ENCODE assay signal across 8 cellular contexts in the genomic region with DNA sequence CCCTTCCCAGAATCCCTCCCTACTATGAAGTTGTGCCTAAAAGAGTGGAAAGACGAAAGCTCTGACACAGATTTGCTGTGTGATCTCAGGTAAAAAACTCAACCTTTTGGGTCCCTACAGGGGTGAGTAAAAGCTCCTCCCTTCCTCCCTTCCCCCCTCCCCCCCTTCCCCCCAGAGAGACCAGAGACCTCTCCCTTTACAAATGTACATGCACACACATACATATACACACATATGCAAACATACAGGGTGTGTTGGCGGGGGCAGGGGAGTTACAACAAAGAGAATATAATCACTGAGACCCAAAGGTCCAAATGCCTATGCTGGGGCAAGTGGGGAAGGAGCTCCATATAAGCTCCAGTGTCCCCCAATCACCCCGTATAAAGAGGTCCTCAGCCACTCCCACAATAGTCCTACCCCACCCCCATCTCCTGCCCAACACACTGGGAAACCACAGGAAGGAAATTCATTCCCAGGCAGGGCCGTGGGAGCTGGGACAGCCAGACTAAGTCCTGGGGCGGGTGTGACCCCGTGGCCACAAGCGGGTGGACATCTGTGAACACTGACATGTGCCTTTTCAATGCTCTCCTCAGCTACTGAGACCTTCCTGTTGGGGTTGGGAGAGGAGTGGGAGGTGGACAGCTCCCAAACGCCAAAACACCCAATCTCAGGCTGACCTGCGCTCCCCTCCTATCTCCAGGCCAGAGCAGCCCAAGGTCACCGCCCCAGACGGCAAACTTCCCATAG. TPM values are rescaled to one million over a fixed set of nuclear protein-coding genes. Genes with fewer than 3 reads are reported as not detected.
A peak's percentile ranks its signal among the peaks of the same experiment; 100 is the strongest.
DNase-seq lines count a peak whose midpoint lies in the region; ATAC-seq and TF ChIP-seq lines count a peak whose summit lies in the region.

No MANE protein-coding gene starts in this region.

- no peaks in the 10 kb centered on the region for H3K9me3 ChIP-seq in gastrocnemius medialis

- peaks cover 71 to 74% of the 10 kb centered on the region in 2 donors for H3K4me1 ChIP-seq in gastrocnemius medialis

- H3K27me3 ChIP-seq in gastrocnemius medialis = no peaks in the 10 kb centered on the region

- peak overlapping the region; percentile 89 to 96 (median 93) for H3K4me3 ChIP-seq in gastrocnemius medialis

- no peak for ATAC-seq in activated CD8-positive, alpha-beta memory T cell treated with anti-CD3 and anti-CD28 coated beads, Interleukin-2, amount 10 ng/mL, durations not matched to agents 7 days and 5 days
- ATAC-seq in activated T-helper 17 cell treated with anti-CD3 and anti-CD28 coated beads, Interleukin-2, amount 50 U/mL, for 72 hours (replicated peaks) = no peak
- peak; percentile 2 for ATAC-seq in left ventricle myocardium superior
- ATAC-seq in gastrocnemius medialis = no peak
- no peak for ATAC-seq in GM19351 (IDR thresholded peaks at IDR 0.05; ENCODE audit: unreplicated experiment)
- no peak for ATAC-seq in HG03565 (IDR thresholded peaks at IDR 0.05; ENCODE audit: unreplicated experiment)

- H3K36me3 Mint-ChIP-seq in activated CD8-positive, alpha-beta memory T cell treated with anti-CD3 and anti-CD28 coated beads, Interleukin-2, amount 10 ng/mL, durations not matched to agents 7 days and 5 days = peaks cover 20% of the 10 kb centered on the region
- H3K36me3 Mint-ChIP-seq in activated T-helper 17 cell treated with anti-CD3 and anti-CD28 coated beads, Interleukin-2, amount 50 U/mL, for 72 hours (ENCODE audit: low read depth) = peaks cover 50% of the 10 kb centered on the region

- no peak for TF ChIP-seq CTCF in gastrocnemius medialis (IDR thresholded peaks at IDR 0.05 in 4 of 5, conservative IDR thresholded peaks at IDR 0.05 in 1 of 5)

- intact Hi-C loops in left ventricle myocardium superior (cut with micrococcal nuclease) = no loop called here
- intact Hi-C loops in gastrocnemius medialis (cut with DNase I; ENCODE audit: low total_unique reads) = loop anchor here (1.0 to 10.0 kb wide), 2 partner anchors 10 to 1494 kb away; a partner anchor contains a TSS

- H3K9me3 Mint-ChIP-seq in activated CD8-positive, alpha-beta memory T cell treated with anti-CD3 and anti-CD28 coated beads, Interleukin-2, amount 10 ng/mL, durations not matched to agents 7 days and 5 days (ENCODE audit: low read depth) = no peaks in the 10 kb centered on the region
- no peaks in the 10 kb centered on the region for H3K9me3 Mint-ChIP-seq in activated T-helper 17 cell treated with anti-CD3 and anti-CD28 coated beads, Interleukin-2, amount 50 U/mL, for 72 hours

- H3K27me3 Mint-ChIP-seq in activated CD8-positive, alpha-beta memory T cell treated with anti-CD3 and anti-CD28 coated beads, Interleukin-2, amount 10 ng/mL, durations not matched to agents 7 days and 5 days = no peaks in the 10 kb centered on the region
- no peaks in the 10 kb centered on the region for H3K27me3 Mint-ChIP-seq in activated T-helper 17 cell treated with anti-CD3 and anti-CD28 coated beads, Interleukin-2, amount 50 U/mL, for 72 hours

- no peak for DNase-seq in activated CD8-positive, alpha-beta memory T cell treated with anti-CD3 and anti-CD28 coated beads, Interleukin-2, amount 10 ng/mL, durations not matched to agents 7 days and 5 days
- DNase-seq in activated CD8-positive, alpha-beta memory T cell treated with anti-CD3 and anti-CD28 coated beads for 24 hours = no peak
- peak; percentile 77 for DNase-seq in left ventricle myocardium superior
- DNase-seq in gastrocnemius medialis = peak in 1 of 2 donors; percentile 73
- no peak for DNase-seq in activated CD4-positive, alpha-beta T cell treated with anti-CD3 and anti-CD28 coated beads, Interleukin-2, amount 50 U/mL, for 4 hours

- in situ Hi-C loops in gastrocnemius medialis (cut with MboI; ENCODE audit: low sequenced_read_pairs in 4 of 4) = loop anchor here in 1 of 4 donors (25.0 kb wide), 1 partner anchor 386 kb away; a partner anchor contains a TSS

- peak overlapping the region; percentile 88 for H3K4me3 Mint-ChIP-seq in activated CD8-positive, alpha-beta memory T cell treated with anti-CD3 and anti-CD28 coated beads, Interleukin-2, amount 10 ng/mL, durations not matched to agents 7 days and 5 days
- H3K4me3 Mint-ChIP-seq in activated T-helper 17 cell treated with anti-CD3 and anti-CD28 coated beads, Interleukin-2, amount 50 U/mL, for 72 hours = peak overlapping the region; percentile 90

- H3K27ac ChIP-seq in gastrocnemius medialis = peak overlapping the region; percentile 96 to 99 (median 98)

- CTCF ChIA-PET in activated CD8-positive, alpha-beta memory T cell treated with anti-CD3 and anti-CD28 coated beads, Interleukin-2, amount 10 ng/mL, durations not matched to agents 7 days and 5 days (lab: Charles Lee) = interaction anchor here (0.9 to 18.2 kb wide), 7 partner anchors 10 to 228 kb away, joined by 3 to 372 read pairs (median 3); no protein-coding TSS in a partner anchor

- peak in 1 of 2 donors; percentile 68 for TF ChIP-seq POLR2A in gastrocnemius medialis (IDR thresholded peaks at IDR 0.05)

- H3K27ac Mint-ChIP-seq in activated CD8-positive, alpha-beta memory T cell treated with anti-CD3 and anti-CD28 coated beads, Interleukin-2, amount 10 ng/mL, durations not matched to agents 7 days and 5 days = peak overlapping the region; percentile 50
- peak overlapping the region; percentile 99 for H3K27ac Mint-ChIP-seq in activated T-helper 17 cell treated with anti-CD3 and anti-CD28 coated beads, Interleukin-2, amount 50 U/mL, for 72 hours

- H3K36me3 ChIP-seq in gastrocnemius medialis = no peaks in the 10 kb centered on the region

- H3K4me1 Mint-ChIP-seq in activated CD8-positive, alpha-beta memory T cell treated with anti-CD3 and anti-CD28 coated beads, Interleukin-2, amount 10 ng/mL, durations not matched to agents 7 days and 5 days = peaks cover 75% of the 10 kb centered on the region
- peaks cover 53% of the 10 kb centered on the region for H3K4me1 Mint-ChIP-seq in activated T-helper 17 cell treated with anti-CD3 and anti-CD28 coated beads, Interleukin-2, amount 50 U/mL, for 72 hours

RNA-seq across cellular contexts. Expression of a gene that starts 2.0 kb away (rescaled TPM):
- 10 to 100 TPM; 57.1 to 63.1 TPM for total RNA-seq in activated CD8-positive, alpha-beta memory T cell treated with anti-CD3 and anti-CD28 coated beads, Interleukin-2, amount 10 ng/mL, durations not matched to agents 7 days and 5 days
- 10 to 100 TPM; 34.4 to 68.5 TPM for total RNA-seq in activated T-helper 17 cell treated with anti-CD3 and anti-CD28 coated beads, Interleukin-2, amount 50 U/mL, for 72 hours
- 116 TPM for total RNA-seq in left ventricle myocardium superior
- 100 to 1,000 TPM; 129 to 260 (median 168) TPM for total RNA-seq in gastrocnemius medialis
